8 cellular contexts compared by ENCODE assay signal in genomic region chr12:106288510-106289195, GRCh38. TPM values are rescaled to one million over a fixed set of nuclear protein-coding genes. Genes with fewer than 3 reads are reported as not detected.
DNase-seq lines count a peak whose midpoint lies in the region; ATAC-seq, FAIRE-seq and TF ChIP-seq lines count a peak whose summit lies in the region.

No MANE protein-coding gene starts in this region.

- DNase-seq in activated CD8-positive, alpha-beta memory T cell treated with anti-CD3 and anti-CD28 coated beads, Interleukin-2, amount 50 U/mL, for 4 hours = peak; percentile 27
- DNase-seq in activated CD8-positive, alpha-beta memory T cell treated with anti-CD3 and anti-CD28 coated beads, Interleukin-2, amount 10 ng/mL, durations not matched to agents 7 days and 5 days = no peak
- DNase-seq in T1000 (lab: John Stamatoyannopoulos, UW) (peak; percentile 5), fibroblast of pulmonary artery (ENCODE audit: low read depth) (peak; percentile 95), suprapubic skin (ENCODE audit: low spot score in 2 of 2) (no peak), progenitor cell of endocrine pancreas (ENCODE audit: low spot score, unreplicated experiment) (no peak), GM12892 (ENCODE audit: insufficient read length) (no peak)

- WGBS in suprapubic skin = 43% methylated on average over 9 of the region's 9 CpGs

- H3K27me3 Mint-ChIP-seq in activated CD8-positive, alpha-beta memory T cell treated with anti-CD3 and anti-CD28 coated beads, Interleukin-2, amount 10 ng/mL, durations not matched to agents 7 days and 5 days = peaks cover 17% of the 10 kb centered on the region
- peaks cover 5% of the 10 kb centered on the region for H3K27me3 Mint-ChIP-seq in progenitor cell of endocrine pancreas

- FAIRE-seq in GM12892 (lab: Jason Lieb, UNC) = no peak

- H3K4me3 ChIP-seq in fibroblast of pulmonary artery (replicated peaks; ENCODE audit: low read depth, low read length) (no peak overlapping the region), suprapubic skin (no peak overlapping the region)

- peaks cover 28% of the 10 kb centered on the region for H3K4me1 ChIP-seq in suprapubic skin

- no peaks in the 10 kb centered on the region for H3K9me3 ChIP-seq in suprapubic skin

- no peak overlapping the region for H3K4me3 Mint-ChIP-seq in activated CD8-positive, alpha-beta memory T cell treated with anti-CD3 and anti-CD28 coated beads, Interleukin-2, amount 10 ng/mL, durations not matched to agents 7 days and 5 days
- H3K4me3 Mint-ChIP-seq in progenitor cell of endocrine pancreas (ENCODE audit: low read depth) = no peak overlapping the region

- TF ChIP-seq EP300 in suprapubic skin (IDR thresholded peaks at IDR 0.05) = no peak

- H3K27me3 ChIP-seq in suprapubic skin = no peaks in the 10 kb centered on the region

- no peaks in the 10 kb centered on the region for H3K9me3 Mint-ChIP-seq in activated CD8-positive, alpha-beta memory T cell treated with anti-CD3 and anti-CD28 coated beads, Interleukin-2, amount 10 ng/mL, durations not matched to agents 7 days and 5 days (ENCODE audit: low read depth)
- no peaks in the 10 kb centered on the region for H3K9me3 Mint-ChIP-seq in progenitor cell of endocrine pancreas (ENCODE audit: low read depth)

- TF ChIP-seq POLR2A in suprapubic skin (IDR thresholded peaks at IDR 0.05) = no peak
- no peak for TF ChIP-seq POLR2A in GM12892 (IDR thresholded peaks at IDR 0.05; ENCODE audit: low read depth, low read length)

- no peak for TF ChIP-seq CTCF in fibroblast of pulmonary artery (IDR thresholded peaks at IDR 0.05; ENCODE audit: low read length, missing control alignments)
- no peak for TF ChIP-seq CTCF in suprapubic skin (IDR thresholded peaks at IDR 0.05)
- no peak for TF ChIP-seq CTCF in progenitor cell of endocrine pancreas (IDR thresholded peaks at IDR 0.05; ENCODE audit: unreplicated experiment)

- H3K36me3 ChIP-seq in suprapubic skin = no peaks in the 10 kb centered on the region

- ATAC-seq in activated CD8-positive, alpha-beta memory T cell treated with anti-CD3 and anti-CD28 coated beads, Interleukin-2, amount 10 ng/mL, durations not matched to agents 7 days and 5 days = no peak
- no peak for ATAC-seq in HG03025 (IDR thresholded peaks at IDR 0.05; ENCODE audit: low FRiP score, unreplicated experiment)

- H3K36me3 Mint-ChIP-seq in activated CD8-positive, alpha-beta memory T cell treated with anti-CD3 and anti-CD28 coated beads, Interleukin-2, amount 10 ng/mL, durations not matched to agents 7 days and 5 days = no peaks in the 10 kb centered on the region
- no peaks in the 10 kb centered on the region for H3K36me3 Mint-ChIP-seq in progenitor cell of endocrine pancreas (ENCODE audit: insufficient read depth)

- no peak overlapping the region for H3K27ac Mint-ChIP-seq in activated CD8-positive, alpha-beta memory T cell treated with anti-CD3 and anti-CD28 coated beads, Interleukin-2, amount 10 ng/mL, durations not matched to agents 7 days and 5 days
- no peak overlapping the region for H3K27ac Mint-ChIP-seq in progenitor cell of endocrine pancreas

- peaks cover 6% of the 10 kb centered on the region for H3K4me1 Mint-ChIP-seq in activated CD8-positive, alpha-beta memory T cell treated with anti-CD3 and anti-CD28 coated beads, Interleukin-2, amount 10 ng/mL, durations not matched to agents 7 days and 5 days
- H3K4me1 Mint-ChIP-seq in progenitor cell of endocrine pancreas (ENCODE audit: low read depth) = peaks cover 14% of the 10 kb centered on the region

- peak overlapping the region; percentile 73 for H3K27ac ChIP-seq in suprapubic skin

- CTCF ChIA-PET in activated CD8-positive, alpha-beta memory T cell treated with anti-CD3 and anti-CD28 coated beads, Interleukin-2, amount 10 ng/mL, durations not matched to agents 7 days and 5 days (lab: Charles Lee) = no interaction called here

RNA-seq across cellular contexts. Expression of gene TCP11L2, which starts 13.9 kb away (rescaled TPM):
- 1 to 10 TPM; 6.4 to 6.8 TPM for total RNA-seq in activated CD8-positive, alpha-beta memory T cell treated with anti-CD3 and anti-CD28 coated beads, Interleukin-2, amount 10 ng/mL, durations not matched to agents 7 days and 5 days
- total RNA-seq in suprapubic skin (10 to 100 TPM; 38.1 to 70.6 (median 61.2) TPM), progenitor cell of endocrine pancreas (14.8 and 16.1 TPM in 2 replicates)
- polyA plus RNA-seq in GM12892 (2012; ENCODE audit: missing spikeins) = 1.8 TPM

RNA-seq across cellular contexts. Expression of gene CKAP4, which starts 40.8 kb away (rescaled TPM):
- 1 to 10 TPM; 1.1 to 3.7 TPM for total RNA-seq in activated CD8-positive, alpha-beta memory T cell treated with anti-CD3 and anti-CD28 coated beads, Interleukin-2, amount 10 ng/mL, durations not matched to agents 7 days and 5 days
- 10 to 100 TPM; 38.5 to 75.3 (median 58.7) TPM for total RNA-seq in suprapubic skin
- 102 and 107 TPM in 2 replicates for total RNA-seq in progenitor cell of endocrine pancreas
- 7.0 TPM for polyA plus RNA-seq in GM12892 (2012; ENCODE audit: missing spikeins)

Comparison
In these comparisons a context has a peak if more than half of its experiments do, and no peak if none do; other contexts are left out.
1. DNase-seq: peak in activated CD8-positive, alpha-beta memory T cell treated with anti-CD3 and anti-CD28 coated beads, Interleukin-2, amount 50 U/mL, for 4 hours (single experiment), T1000 (single experiment) and fibroblast of pulmonary artery (single experiment); none in activated CD8-positive, alpha-beta memory T cell treated with anti-CD3 and anti-CD28 coated beads, Interleukin-2, amount 10 ng/mL, durations not matched to agents 7 days and 5 days (single experiment), suprapubic skin (0 of 2), progenitor cell of endocrine pancreas (single experiment) and GM12892 (single experiment).
2. RNA of gene CKAP4, which starts 40.8 kb away (total RNA-seq): 102 to 107 TPM in progenitor cell of endocrine pancreas and 38.5 to 75.3 TPM in suprapubic skin; 1.1 to 3.7 TPM in activated CD8-positive, alpha-beta memory T cell treated with anti-CD3 and anti-CD28 coated beads, Interleukin-2, amount 10 ng/mL, durations not matched to agents 7 days and 5 days; every median in the first group is over 4 times any median in the second.